Comparison of ENCODE assay signal across 2 cellular contexts in the genomic region with DNA sequence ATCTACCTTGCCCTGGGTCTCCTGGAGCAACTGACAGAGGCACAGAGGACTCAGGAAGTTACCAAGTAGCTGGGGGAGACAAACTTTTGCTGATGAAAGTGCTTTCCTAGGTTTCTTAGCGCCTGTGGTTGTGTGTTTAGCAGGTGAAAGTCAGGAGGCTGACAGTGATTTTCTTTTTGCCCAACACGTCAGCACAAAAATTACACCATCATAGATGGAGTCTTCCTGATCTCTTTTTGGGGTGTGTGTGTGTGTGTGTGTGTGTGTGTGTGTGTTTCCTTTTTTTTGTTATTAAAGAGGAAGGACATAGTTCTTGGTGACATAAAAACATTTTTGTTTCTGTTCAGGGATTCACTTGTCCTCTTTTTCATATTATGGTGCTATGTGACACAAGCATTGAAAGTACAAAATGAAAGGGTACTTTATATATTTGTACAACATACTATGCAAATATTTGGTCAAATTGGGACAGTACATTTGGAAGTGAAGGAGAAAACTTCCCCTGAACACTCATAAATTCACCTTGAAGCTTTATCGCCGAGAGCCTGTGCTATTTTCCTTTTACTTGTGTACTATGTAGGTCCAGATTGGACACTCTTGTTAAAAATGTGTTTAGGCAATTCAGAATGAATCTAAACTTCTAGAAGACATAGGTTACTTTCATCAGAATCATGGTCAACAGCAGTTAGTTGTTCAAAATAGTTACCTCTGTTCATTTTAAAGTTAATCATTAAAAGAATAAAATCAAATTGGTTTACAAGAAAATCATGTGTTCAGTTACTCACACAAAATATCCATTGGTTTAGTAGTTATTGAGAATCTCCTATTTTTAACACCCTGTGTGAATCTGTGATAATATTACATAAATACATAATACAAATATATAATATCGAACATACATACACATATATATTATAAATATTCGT.
TF ChIP-seq lines count a peak whose summit lies in the region.

No MANE protein-coding gene starts in this region.

TF ChIP-seq in H1, 55 proteins besides CTCF, POLR2A, EP300 and RAD21 (continued from another document):
- TF ChIP-seq, protein P1, sequence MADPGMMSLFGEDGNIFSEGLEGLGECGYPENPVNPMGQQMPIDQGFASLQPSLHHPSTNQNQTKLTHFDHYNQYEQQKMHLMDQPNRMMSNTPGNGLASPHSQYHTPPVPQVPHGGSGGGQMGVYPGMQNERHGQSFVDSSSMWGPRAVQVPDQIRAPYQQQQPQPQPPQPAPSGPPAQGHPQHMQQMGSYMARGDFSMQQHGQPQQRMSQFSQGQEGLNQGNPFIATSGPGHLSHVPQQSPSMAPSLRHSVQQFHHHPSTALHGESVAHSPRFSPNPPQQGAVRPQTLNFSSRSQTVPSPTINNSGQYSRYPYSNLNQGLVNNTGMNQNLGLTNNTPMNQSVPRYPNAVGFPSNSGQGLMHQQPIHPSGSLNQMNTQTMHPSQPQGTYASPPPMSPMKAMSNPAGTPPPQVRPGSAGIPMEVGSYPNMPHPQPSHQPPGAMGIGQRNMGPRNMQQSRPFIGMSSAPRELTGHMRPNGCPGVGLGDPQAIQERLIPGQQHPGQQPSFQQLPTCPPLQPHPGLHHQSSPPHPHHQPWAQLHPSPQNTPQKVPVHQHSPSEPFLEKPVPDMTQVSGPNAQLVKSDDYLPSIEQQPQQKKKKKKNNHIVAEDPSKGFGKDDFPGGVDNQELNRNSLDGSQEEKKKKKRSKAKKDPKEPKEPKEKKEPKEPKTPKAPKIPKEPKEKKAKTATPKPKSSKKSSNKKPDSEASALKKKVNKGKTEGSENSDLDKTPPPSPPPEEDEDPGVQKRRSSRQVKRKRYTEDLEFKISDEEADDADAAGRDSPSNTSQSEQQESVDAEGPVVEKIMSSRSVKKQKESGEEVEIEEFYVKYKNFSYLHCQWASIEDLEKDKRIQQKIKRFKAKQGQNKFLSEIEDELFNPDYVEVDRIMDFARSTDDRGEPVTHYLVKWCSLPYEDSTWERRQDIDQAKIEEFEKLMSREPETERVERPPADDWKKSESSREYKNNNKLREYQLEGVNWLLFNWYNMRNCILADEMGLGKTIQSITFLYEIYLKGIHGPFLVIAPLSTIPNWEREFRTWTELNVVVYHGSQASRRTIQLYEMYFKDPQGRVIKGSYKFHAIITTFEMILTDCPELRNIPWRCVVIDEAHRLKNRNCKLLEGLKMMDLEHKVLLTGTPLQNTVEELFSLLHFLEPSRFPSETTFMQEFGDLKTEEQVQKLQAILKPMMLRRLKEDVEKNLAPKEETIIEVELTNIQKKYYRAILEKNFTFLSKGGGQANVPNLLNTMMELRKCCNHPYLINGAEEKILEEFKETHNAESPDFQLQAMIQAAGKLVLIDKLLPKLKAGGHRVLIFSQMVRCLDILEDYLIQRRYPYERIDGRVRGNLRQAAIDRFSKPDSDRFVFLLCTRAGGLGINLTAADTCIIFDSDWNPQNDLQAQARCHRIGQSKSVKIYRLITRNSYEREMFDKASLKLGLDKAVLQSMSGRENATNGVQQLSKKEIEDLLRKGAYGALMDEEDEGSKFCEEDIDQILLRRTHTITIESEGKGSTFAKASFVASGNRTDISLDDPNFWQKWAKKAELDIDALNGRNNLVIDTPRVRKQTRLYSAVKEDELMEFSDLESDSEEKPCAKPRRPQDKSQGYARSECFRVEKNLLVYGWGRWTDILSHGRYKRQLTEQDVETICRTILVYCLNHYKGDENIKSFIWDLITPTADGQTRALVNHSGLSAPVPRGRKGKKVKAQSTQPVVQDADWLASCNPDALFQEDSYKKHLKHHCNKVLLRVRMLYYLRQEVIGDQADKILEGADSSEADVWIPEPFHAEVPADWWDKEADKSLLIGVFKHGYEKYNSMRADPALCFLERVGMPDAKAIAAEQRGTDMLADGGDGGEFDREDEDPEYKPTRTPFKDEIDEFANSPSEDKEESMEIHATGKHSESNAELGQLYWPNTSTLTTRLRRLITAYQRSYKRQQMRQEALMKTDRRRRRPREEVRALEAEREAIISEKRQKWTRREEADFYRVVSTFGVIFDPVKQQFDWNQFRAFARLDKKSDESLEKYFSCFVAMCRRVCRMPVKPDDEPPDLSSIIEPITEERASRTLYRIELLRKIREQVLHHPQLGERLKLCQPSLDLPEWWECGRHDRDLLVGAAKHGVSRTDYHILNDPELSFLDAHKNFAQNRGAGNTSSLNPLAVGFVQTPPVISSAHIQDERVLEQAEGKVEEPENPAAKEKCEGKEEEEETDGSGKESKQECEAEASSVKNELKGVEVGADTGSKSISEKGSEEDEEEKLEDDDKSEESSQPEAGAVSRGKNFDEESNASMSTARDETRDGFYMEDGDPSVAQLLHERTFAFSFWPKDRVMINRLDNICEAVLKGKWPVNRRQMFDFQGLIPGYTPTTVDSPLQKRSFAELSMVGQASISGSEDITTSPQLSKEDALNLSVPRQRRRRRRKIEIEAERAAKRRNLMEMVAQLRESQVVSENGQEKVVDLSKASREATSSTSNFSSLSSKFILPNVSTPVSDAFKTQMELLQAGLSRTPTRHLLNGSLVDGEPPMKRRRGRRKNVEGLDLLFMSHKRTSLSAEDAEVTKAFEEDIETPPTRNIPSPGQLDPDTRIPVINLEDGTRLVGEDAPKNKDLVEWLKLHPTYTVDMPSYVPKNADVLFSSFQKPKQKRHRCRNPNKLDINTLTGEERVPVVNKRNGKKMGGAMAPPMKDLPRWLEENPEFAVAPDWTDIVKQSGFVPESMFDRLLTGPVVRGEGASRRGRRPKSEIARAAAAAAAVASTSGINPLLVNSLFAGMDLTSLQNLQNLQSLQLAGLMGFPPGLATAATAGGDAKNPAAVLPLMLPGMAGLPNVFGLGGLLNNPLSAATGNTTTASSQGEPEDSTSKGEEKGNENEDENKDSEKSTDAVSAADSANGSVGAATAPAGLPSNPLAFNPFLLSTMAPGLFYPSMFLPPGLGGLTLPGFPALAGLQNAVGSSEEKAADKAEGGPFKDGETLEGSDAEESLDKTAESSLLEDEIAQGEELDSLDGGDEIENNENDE (IDR thresholded peaks at IDR 0.05; ENCODE audit: insufficient replicate concordance, low read length): no peak
- TF ChIP-seq RBBP5 (IDR thresholded peaks at IDR 0.05; ENCODE audit: borderline replicate concordance, low read depth, low read length) (no peak), EGR1 (IDR thresholded peaks at IDR 0.05; ENCODE audit: borderline replicate concordance, low read depth, low read length) (no peak), SP1 (IDR thresholded peaks at IDR 0.05; ENCODE audit: low read depth, low read length) (no peak), TBP (IDR thresholded peaks at IDR 0.05; ENCODE audit: low read depth, low read length) (no peak), RFX5 (IDR thresholded peaks at IDR 0.05; ENCODE audit: borderline replicate concordance, low read depth, low read length) (no peak), GTF2F1 (IDR thresholded peaks at IDR 0.05; ENCODE audit: borderline replicate concordance, low read depth, low read length) (no peak), KDM1A (IDR thresholded peaks at IDR 0.05; ENCODE audit: borderline replicate concordance, low read length) (no peak), JUND (IDR thresholded peaks at IDR 0.05; ENCODE audit: low read length) (no peak), CTBP2 (IDR thresholded peaks at IDR 0.05; ENCODE audit: borderline replicate concordance, insufficient read depth, insufficient read length, low read length) (no peak)
- TF ChIP-seq, protein P2, sequence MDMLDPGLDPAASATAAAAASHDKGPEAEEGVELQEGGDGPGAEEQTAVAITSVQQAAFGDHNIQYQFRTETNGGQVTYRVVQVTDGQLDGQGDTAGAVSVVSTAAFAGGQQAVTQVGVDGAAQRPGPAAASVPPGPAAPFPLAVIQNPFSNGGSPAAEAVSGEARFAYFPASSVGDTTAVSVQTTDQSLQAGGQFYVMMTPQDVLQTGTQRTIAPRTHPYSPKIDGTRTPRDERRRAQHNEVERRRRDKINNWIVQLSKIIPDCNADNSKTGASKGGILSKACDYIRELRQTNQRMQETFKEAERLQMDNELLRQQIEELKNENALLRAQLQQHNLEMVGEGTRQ (IDR thresholded peaks at IDR 0.05; ENCODE audit: low read length): no peak

TF ChIP-seq in liver, 16 proteins besides CTCF, POLR2A, EP300 and RAD21 (continued from another document):
- TF ChIP-seq, protein P3, sequence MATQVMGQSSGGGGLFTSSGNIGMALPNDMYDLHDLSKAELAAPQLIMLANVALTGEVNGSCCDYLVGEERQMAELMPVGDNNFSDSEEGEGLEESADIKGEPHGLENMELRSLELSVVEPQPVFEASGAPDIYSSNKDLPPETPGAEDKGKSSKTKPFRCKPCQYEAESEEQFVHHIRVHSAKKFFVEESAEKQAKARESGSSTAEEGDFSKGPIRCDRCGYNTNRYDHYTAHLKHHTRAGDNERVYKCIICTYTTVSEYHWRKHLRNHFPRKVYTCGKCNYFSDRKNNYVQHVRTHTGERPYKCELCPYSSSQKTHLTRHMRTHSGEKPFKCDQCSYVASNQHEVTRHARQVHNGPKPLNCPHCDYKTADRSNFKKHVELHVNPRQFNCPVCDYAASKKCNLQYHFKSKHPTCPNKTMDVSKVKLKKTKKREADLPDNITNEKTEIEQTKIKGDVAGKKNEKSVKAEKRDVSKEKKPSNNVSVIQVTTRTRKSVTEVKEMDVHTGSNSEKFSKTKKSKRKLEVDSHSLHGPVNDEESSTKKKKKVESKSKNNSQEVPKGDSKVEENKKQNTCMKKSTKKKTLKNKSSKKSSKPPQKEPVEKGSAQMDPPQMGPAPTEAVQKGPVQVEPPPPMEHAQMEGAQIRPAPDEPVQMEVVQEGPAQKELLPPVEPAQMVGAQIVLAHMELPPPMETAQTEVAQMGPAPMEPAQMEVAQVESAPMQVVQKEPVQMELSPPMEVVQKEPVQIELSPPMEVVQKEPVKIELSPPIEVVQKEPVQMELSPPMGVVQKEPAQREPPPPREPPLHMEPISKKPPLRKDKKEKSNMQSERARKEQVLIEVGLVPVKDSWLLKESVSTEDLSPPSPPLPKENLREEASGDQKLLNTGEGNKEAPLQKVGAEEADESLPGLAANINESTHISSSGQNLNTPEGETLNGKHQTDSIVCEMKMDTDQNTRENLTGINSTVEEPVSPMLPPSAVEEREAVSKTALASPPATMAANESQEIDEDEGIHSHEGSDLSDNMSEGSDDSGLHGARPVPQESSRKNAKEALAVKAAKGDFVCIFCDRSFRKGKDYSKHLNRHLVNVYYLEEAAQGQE (IDR thresholded peaks at IDR 0.05): no peak
- TF ChIP-seq YY1 (IDR thresholded peaks at IDR 0.05): no peak
- no peak for TF ChIP-seq NR2F2 (IDR thresholded peaks at IDR 0.05)
- TF ChIP-seq, protein P4, sequence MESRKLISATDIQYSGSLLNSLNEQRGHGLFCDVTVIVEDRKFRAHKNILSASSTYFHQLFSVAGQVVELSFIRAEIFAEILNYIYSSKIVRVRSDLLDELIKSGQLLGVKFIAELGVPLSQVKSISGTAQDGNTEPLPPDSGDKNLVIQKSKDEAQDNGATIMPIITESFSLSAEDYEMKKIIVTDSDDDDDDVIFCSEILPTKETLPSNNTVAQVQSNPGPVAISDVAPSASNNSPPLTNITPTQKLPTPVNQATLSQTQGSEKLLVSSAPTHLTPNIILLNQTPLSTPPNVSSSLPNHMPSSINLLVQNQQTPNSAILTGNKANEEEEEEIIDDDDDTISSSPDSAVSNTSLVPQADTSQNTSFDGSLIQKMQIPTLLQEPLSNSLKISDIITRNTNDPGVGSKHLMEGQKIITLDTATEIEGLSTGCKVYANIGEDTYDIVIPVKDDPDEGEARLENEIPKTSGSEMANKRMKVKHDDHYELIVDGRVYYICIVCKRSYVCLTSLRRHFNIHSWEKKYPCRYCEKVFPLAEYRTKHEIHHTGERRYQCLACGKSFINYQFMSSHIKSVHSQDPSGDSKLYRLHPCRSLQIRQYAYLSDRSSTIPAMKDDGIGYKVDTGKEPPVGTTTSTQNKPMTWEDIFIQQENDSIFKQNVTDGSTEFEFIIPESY (IDR thresholded peaks at IDR 0.05): no peak
- TF ChIP-seq, protein P5, sequence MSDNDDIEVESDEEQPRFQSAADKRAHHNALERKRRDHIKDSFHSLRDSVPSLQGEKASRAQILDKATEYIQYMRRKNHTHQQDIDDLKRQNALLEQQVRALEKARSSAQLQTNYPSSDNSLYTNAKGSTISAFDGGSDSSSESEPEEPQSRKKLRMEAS (IDR thresholded peaks at IDR 0.05): no peak
